ENCODE assay signal across 8 cellular contexts in the genomic region with DNA sequence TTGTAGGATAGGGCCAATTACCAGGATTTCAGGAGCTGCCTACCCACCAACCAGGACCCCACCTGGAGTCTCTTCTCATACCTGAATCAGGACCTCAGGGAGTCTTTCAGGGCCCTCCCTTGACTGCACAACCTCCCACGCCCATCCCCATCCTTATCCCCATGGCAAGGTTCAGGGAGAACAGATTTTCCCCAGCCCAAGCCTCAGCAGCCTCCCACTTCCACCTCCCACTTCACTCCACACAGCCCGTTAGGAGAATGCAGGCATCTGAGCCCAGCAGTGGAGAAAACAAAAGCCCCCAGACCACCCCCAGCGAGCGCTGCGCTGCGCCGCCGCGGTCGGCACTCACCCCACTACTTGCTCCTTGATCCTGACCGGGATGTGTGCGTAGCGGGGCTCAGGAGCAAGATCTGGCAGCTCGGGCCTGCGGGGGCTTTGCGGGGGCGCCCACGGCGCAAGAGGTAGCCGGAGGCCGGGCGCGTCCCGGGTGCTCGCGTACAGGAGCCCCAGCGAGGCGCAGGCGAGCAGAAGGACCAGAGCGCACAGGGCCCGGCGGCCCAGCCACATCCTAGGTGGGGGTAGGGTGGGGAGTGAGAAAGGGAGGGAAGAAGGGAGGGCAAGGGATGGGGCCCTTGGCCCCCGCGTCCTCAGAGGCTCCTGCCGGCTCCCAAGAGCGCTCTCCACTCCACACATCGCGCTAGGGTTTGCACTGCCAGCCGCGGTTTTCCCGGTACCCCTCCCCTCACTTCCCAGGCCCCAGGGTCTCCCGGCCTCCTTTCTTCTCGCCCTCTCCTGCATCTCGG.
DNase-seq lines count a peak whose midpoint lies in the region; ATAC-seq and TF ChIP-seq lines count a peak whose summit lies in the region.

No MANE protein-coding gene starts in this region.

- H3K27ac Mint-ChIP-seq in nephron progenitor cell = no peak overlapping the region

- H3K27ac ChIP-seq in effector memory CD4-positive, alpha-beta T cell (ENCODE audit: insufficient read depth, low read length, poor library complexity, severe bottlenecking) = no peak overlapping the region

- DNase-seq in D341Med (ENCODE audit: low spot score) (peak; percentile 53), NT2/D1 (ENCODE audit: low read depth, low spot score) (no peak), nephron progenitor cell (no peak), NK-92 (lab: John Stamatoyannopoulos, UW; ENCODE audit: unreplicated experiment) (no peak), activated gamma-delta T cell treated with Interleukin-2 at 50 U/mL for 16 hours (no peak)
- DNase-seq in effector memory CD4-positive, alpha-beta T cell = no peak

- H3K27me3 ChIP-seq in NT2/D1 (ENCODE audit: insufficient read depth, insufficient read length) = peaks cover 38% of the 10 kb centered on the region
- H3K27me3 ChIP-seq in effector memory CD4-positive, alpha-beta T cell (replicated peaks; ENCODE audit: control insufficient read depth, insufficient read depth, low read length, poor library complexity, severe bottlenecking) = peaks cover 59% of the 10 kb centered on the region

- peaks cover 99% of the 10 kb centered on the region for H3K27me3 Mint-ChIP-seq in nephron progenitor cell (ENCODE audit: low read depth, poor library complexity)

- ATAC-seq in GM21360 (IDR thresholded peaks at IDR 0.05; ENCODE audit: unreplicated experiment) (no peak), HG03520 (IDR thresholded peaks at IDR 0.05; ENCODE audit: unreplicated experiment) (no peak)

- H3K9me3 Mint-ChIP-seq in nephron progenitor cell = no peaks in the 10 kb centered on the region

- H3K9me3 ChIP-seq in NT2/D1 (ENCODE audit: insufficient read depth, low read length) = no peaks in the 10 kb centered on the region
- H3K9me3 ChIP-seq in effector memory CD4-positive, alpha-beta T cell (ENCODE audit: control insufficient read depth, low read length) = no peaks in the 10 kb centered on the region

- peaks cover 5% of the 10 kb centered on the region for H3K4me1 ChIP-seq in NT2/D1 (ENCODE audit: insufficient read depth, insufficient read length)
- H3K4me1 ChIP-seq in effector memory CD4-positive, alpha-beta T cell (ENCODE audit: control insufficient read depth, insufficient read depth, low read length, poor library complexity, severe bottlenecking) = peaks cover 26% of the 10 kb centered on the region

- H3K36me3 ChIP-seq in NT2/D1 (ENCODE audit: insufficient read depth, insufficient read length, low read length) = peaks cover 35% of the 10 kb centered on the region
- H3K36me3 ChIP-seq in effector memory CD4-positive, alpha-beta T cell (ENCODE audit: control insufficient read depth, insufficient read depth, low read length) = no peaks in the 10 kb centered on the region

- peak overlapping the region; percentile 71 for H3K4me3 Mint-ChIP-seq in nephron progenitor cell

- peaks cover 17% of the 10 kb centered on the region for H3K4me1 Mint-ChIP-seq in nephron progenitor cell

- H3K9ac ChIP-seq in NT2/D1 (ENCODE audit: insufficient read length, low read depth) = peak overlapping the region; percentile 85

- peak overlapping the region; percentile 71 for H3K4me3 ChIP-seq in NT2/D1 (ENCODE audit: insufficient read length, low read depth)
- H3K4me3 ChIP-seq in effector memory CD4-positive, alpha-beta T cell (ENCODE audit: insufficient read depth, low read depth, low read length, poor library complexity, severe bottlenecking) = peak overlapping the region; percentile 61

- no peak for TF ChIP-seq CTCF in nephron progenitor cell (IDR thresholded peaks at IDR 0.05)

- no peaks in the 10 kb centered on the region for H3K36me3 Mint-ChIP-seq in nephron progenitor cell (ENCODE audit: low read depth)
